10 cellular contexts compared by ENCODE assay signal in genomic region chrX:108304210-108304609, GRCh38.
DNase-seq lines count a peak whose midpoint lies in the region; ATAC-seq and TF ChIP-seq lines count a peak whose summit lies in the region.
"Had no signal": no experiment of that assay in that cellular context is flagged by ENCODE, and none has a peak within 500 bp of the region (broad histone marks: within the 10 kb centered on the region; RNA-seq: fewer than 3 reads in every experiment).

No MANE protein-coding gene starts in this region.

- no peak for TF ChIP-seq POLR2A in GM18505 (IDR thresholded peaks at IDR 0.05; ENCODE audit: borderline replicate concordance, extremely low read depth, insufficient read depth, insufficient read length)

- no peak for DNase-seq in AG09319 (ENCODE audit: extremely low read depth, low read depth)
- peak; percentile 37 for DNase-seq in NCI-H524 treated with DMSO at 0.1 percent for 48 hours (lab: John Stamatoyannopoulos, UW)
- peak; percentile 10 for DNase-seq in fibroblast of the conjunctiva (ENCODE audit: low read depth)
- no peak for DNase-seq in MV-4-11 (lab: John Stamatoyannopoulos, UW)
- DNase-seq in HUDEP-2 (lab: John Stamatoyannopoulos, UW; ENCODE audit: unreplicated experiment in 76 of 76), result no peak
- DNase-seq: activated CD4-positive, alpha-beta T cell treated with anti-CD3 and anti-CD28 coated beads, Interleukin-2, amount 10 ng/mL, durations not matched to agents 24 days and 14 days; stimulated activated CD4-positive, alpha-beta T cell treated with anti-CD3 and anti-CD28 coated beads, Interleukin-12 subunit alpha, Interleukin-12 subunit beta, amount 100 ng/mL, for 4 hours had no signal

- TF ChIP-seq CTCF in AG09319 (IDR thresholded peaks at IDR 0.05; ENCODE audit: low read depth, low read length), result peak; percentile 29

- ATAC-seq in GM18868 (IDR thresholded peaks at IDR 0.05; ENCODE audit: unreplicated experiment), result peak; percentile 45
- ATAC-seq in GM18505 (IDR thresholded peaks at IDR 0.05; ENCODE audit: unreplicated experiment), result no peak
- ATAC-seq in activated CD4-positive, CD25-positive, alpha-beta regulatory T cell treated with anti-CD3 and anti-CD28 coated beads, Interleukin-2, amount 50 U/mL, for 24 hours, result no peak

Comparison
In these comparisons a context has a peak if more than half of its experiments do, and no peak if none do; other contexts are left out.
1. DNase-seq: peak in NCI-H524 treated with DMSO at 0.1 percent for 48 hours (single experiment) and fibroblast of the conjunctiva (single experiment); none in AG09319 (single experiment), MV-4-11 (single experiment) and HUDEP-2 (0 of 76).